1 cellular context compared by ENCODE assay signal in genomic region chr11:75087319-75088055, GRCh38.
TF ChIP-seq lines count a peak whose summit lies in the region.

No MANE protein-coding gene starts in this region.

TF ChIP-seq in HepG2, 621 proteins besides CTCF, POLR2A, EP300 and RAD21:
- TF ChIP-seq AGO2 (optimal IDR thresholded peaks at IDR 0.05; ENCODE audit: low read depth, low read length) (no peak), ZNF720 (CRISPR knock-in tag; IDR thresholded peaks at IDR 0.05) (no peak), ZNF33A (CRISPR knock-in tag; IDR thresholded peaks at IDR 0.05; ENCODE audit: borderline replicate concordance) (no peak), MTERF4 (CRISPR knock-in tag; IDR thresholded peaks at IDR 0.05) (no peak), PLSCR1 (CRISPR knock-in tag; IDR thresholded peaks at IDR 0.05; ENCODE audit: borderline replicate concordance) (no peak), ZNF83 (CRISPR knock-in tag; IDR thresholded peaks at IDR 0.05; ENCODE audit: borderline replicate concordance) (no peak), ZNF792 (CRISPR knock-in tag; IDR thresholded peaks at IDR 0.05) (no peak), ZNF264 (CRISPR knock-in tag; IDR thresholded peaks at IDR 0.05) (no peak), GTF3A (CRISPR knock-in tag; conservative IDR thresholded peaks at IDR 0.05) (no peak), ZNF10 (CRISPR knock-in tag; IDR thresholded peaks at IDR 0.05; ENCODE audit: borderline replicate concordance, low read depth) (no peak), KDM5A (IDR thresholded peaks at IDR 0.05; ENCODE audit: borderline replicate concordance, low read length) (no peak)
TF ChIP-seq in HepG2: peak in this region for 0.
